Comparison of ENCODE assay signal across 8 cellular contexts in the genomic region with DNA sequence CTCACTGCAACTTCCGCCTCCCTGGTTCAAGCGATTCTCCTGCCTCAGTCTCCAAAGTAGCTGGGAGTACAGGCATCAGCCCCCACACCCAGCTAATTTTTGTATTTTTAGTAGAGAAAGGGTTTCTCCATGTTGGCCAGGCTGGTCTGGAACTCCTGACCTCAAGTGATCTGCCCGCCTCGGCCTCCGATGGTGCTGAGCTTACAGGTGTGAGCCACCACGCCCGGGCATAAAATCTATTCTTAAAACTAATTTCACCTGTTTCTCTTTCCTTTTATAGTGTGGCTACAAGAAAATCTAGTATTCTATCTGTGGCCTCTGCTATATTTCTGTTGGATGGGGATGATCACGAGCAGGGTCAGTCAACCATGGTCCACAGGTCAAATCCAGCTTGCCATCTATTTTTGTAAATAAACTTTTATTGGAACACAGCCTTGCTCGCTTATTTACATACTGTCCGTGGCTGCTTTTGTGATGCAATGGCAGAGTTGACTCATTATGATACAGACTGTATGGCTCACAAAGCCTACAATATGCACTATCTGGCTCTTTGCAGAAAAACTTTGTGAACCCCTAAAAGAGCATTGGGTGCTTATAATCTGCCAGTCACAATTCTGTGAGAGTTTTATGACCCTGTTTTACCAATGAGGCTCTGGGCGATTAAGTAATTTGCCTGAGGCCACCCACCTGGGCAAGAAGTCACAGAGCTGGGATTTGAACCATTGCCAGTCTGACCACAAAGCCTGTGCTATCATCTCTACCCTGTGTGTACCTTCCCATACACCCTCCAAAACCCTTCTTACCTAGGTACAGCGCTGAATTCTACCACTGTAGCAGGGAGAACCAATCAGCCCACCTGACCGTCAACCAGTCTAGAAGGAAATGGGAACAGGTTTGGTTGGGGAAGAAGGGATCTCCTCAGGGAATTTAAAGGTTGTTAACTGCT. TPM values are rescaled to one million over a fixed set of nuclear protein-coding genes. Genes with fewer than 3 reads are reported as not detected.
DNase-seq lines count a peak whose midpoint lies in the region; ATAC-seq and TF ChIP-seq lines count a peak whose summit lies in the region.

No MANE protein-coding gene starts in this region.

- peak overlapping the region in 3 of 4 donors; percentile 66 to 89 (median 71) for H3K4me3 Mint-ChIP-seq in IgD-negative memory B cell

- H3K9me3 ChIP-seq in lower lobe of right lung = no peaks in the 10 kb centered on the region

- no peaks in the 10 kb centered on the region for H3K27me3 ChIP-seq in lower lobe of right lung (ENCODE audit: low read depth)

- ATAC-seq in GM21717 (IDR thresholded peaks at IDR 0.05; ENCODE audit: unreplicated experiment) = peak; percentile 82
- ATAC-seq in lower lobe of right lung = peak; percentile 66 to 73

- TF ChIP-seq CTCF in GM12865 (IDR thresholded peaks at IDR 0.05; ENCODE audit: insufficient read depth, low read depth, low read length, missing control alignments) (no peak), lower lobe of right lung (IDR thresholded peaks at IDR 0.05) (no peak)

- peak overlapping the region in 2 of 3 donors; percentile 23 to 61 for H3K27ac Mint-ChIP-seq in IgD-negative memory B cell

- H3K36me3 Mint-ChIP-seq in IgD-negative memory B cell = no peaks in the 10 kb centered on the region

- DNase-seq in GM12865 (ENCODE audit: low read depth) (peak; percentile 79), activated T-cell treated with anti-CD3 and anti-CD28 coated beads for 4 hours (peak; percentile 21), lower lobe of right lung (no peak), occipital lobe (lab: John Stamatoyannopoulos, UW) (no peak)
- no peak for DNase-seq in activated effector memory CD4-positive, alpha-beta T cell treated with anti-CD3 and anti-CD28 coated beads, Interleukin-2, amount 50 U/mL, for 16 hours
- no peak for DNase-seq in effector CD8-positive, alpha-beta T cell (lab: John Stamatoyannopoulos, UW)

- intact Hi-C loops in lower lobe of right lung (cut with DNase I) = no loop called here

- no peaks in the 10 kb centered on the region for H3K9me3 Mint-ChIP-seq in IgD-negative memory B cell

- H3K4me1 ChIP-seq in lower lobe of right lung = peaks cover 23% of the 10 kb centered on the region

- peaks cover 14 to 19% (median 18%) of the 10 kb centered on the region in 3 donors for H3K4me1 Mint-ChIP-seq in IgD-negative memory B cell

- H3K4me3 ChIP-seq in GM12865 (ENCODE audit: low read depth, low read length) (peak overlapping the region; percentile 18; the same call in 1 of the 2 replicates), lower lobe of right lung (peak overlapping the region; percentile 7)

- H3K27me3 Mint-ChIP-seq in IgD-negative memory B cell = peaks cover 2% of the 10 kb centered on the region

- H3K36me3 ChIP-seq in lower lobe of right lung = no peaks in the 10 kb centered on the region

- peak overlapping the region; percentile 38 for H3K27ac ChIP-seq in lower lobe of right lung

RNA-seq across cellular contexts. Expression of a gene that starts 28.3 kb away (rescaled TPM):
- not detected for polyA plus RNA-seq in IgD-negative memory B cell
- total RNA-seq in lower lobe of right lung (3.4 TPM), occipital lobe (228 TPM)

Comparison
In these comparisons a context has a peak if more than half of its experiments do, and no peak if none do; other contexts are left out.
1. DNase-seq: peak in GM12865 (single experiment) and activated T-cell treated with anti-CD3 and anti-CD28 coated beads for 4 hours (single experiment); none in lower lobe of right lung (single experiment), occipital lobe (single experiment), activated effector memory CD4-positive, alpha-beta T cell treated with anti-CD3 and anti-CD28 coated beads, Interleukin-2, amount 50 U/mL, for 16 hours (single experiment) and effector CD8-positive, alpha-beta T cell (single experiment).
2. RNA of a gene that starts 28.3 kb away (total RNA-seq): 228 TPM in occipital lobe (single experiment); 3.4 TPM in lower lobe of right lung (single experiment); every median in the first group is over 10 times any median in the second.